Comparison of ENCODE assay signal across 8 cellular contexts in genomic region chr1:211889307-211890090, GRCh38. TPM values are rescaled to one million over a fixed set of nuclear protein-coding genes. Genes with fewer than 3 reads are reported as not detected.
DNase-seq lines count a peak whose midpoint lies in the region; ATAC-seq and TF ChIP-seq lines count a peak whose summit lies in the region.
"Not testable (repeated sequence)": the region's sequence is repeated elsewhere in the genome, so short reads cannot be mapped to it uniquely, and the experiment has no call there.

No MANE protein-coding gene starts in this region.

- H3K4ac ChIP-seq in H9 (ENCODE audit: low read depth, low read length); trophoblast cell (ENCODE audit: low read depth, low read length): not testable (repeated sequence)

- H2BK5ac ChIP-seq in H9 (ENCODE audit: insufficient read length, low read length); trophoblast cell (ENCODE audit: low read depth, low read length, poor library complexity): not testable (repeated sequence)

- not testable (repeated sequence) for BruUV-seq in A673 (replicated peaks; lab: Mats Ljungman, UMichigan)

- not testable (repeated sequence) for H4K20me1 ChIP-seq in H9 (ENCODE audit: control insufficient read depth, insufficient read depth, insufficient read length)

- H3K23ac ChIP-seq in H9 (ENCODE audit: insufficient read length, low read depth, low read length); trophoblast cell (ENCODE audit: low read length): not testable (repeated sequence)

- H2BK20ac ChIP-seq in H9 (ENCODE audit: low read depth, low read length, poor library complexity, severe bottlenecking), result not testable (repeated sequence)

- H3T11ph ChIP-seq in H9 (ENCODE audit: low read length), result not testable (repeated sequence)

- not testable (repeated sequence) for H3K9me3 ChIP-seq in A673 (ENCODE audit: low read depth, low read length, poor library complexity, severe bottlenecking); H9 (ENCODE audit: control insufficient read depth, low read depth, low read length); SJSA1 (replicated peaks); cardiac muscle cell (ENCODE audit: low read depth); iPS-20b (ENCODE audit: insufficient read depth, low read depth, low read length); trophoblast cell (ENCODE audit: insufficient read depth, low read depth, low read length)

- H3K4me1 Mint-ChIP-seq in H9 (peaks cover 2 to 11% of the 10 kb centered on the region in 2 experiments), chondrocyte (ENCODE audit: low read depth) (peaks cover 14% of the 10 kb centered on the region)
- H3K4me1 Mint-ChIP-seq in naive thymus-derived CD8-positive, alpha-beta T cell, result not testable (repeated sequence)

- peak overlapping the region; percentile 40; the same call in 1 of the 2 replicates for H3K14ac ChIP-seq in H9 (ENCODE audit: insufficient read depth, low read length)
- not testable (repeated sequence) for H3K14ac ChIP-seq in trophoblast cell (ENCODE audit: low read length)

- not testable (repeated sequence) for H2BK15ac ChIP-seq in H9 (ENCODE audit: low read depth, low read length)

- not testable (repeated sequence) for ATAC-seq in naive thymus-derived CD8-positive, alpha-beta T cell

- peak overlapping the region; percentile 67 for H3K4me2 ChIP-seq in H9 (ENCODE audit: insufficient read depth, insufficient read length, low read length)
- peak overlapping the region; percentile 59 for H3K4me2 ChIP-seq in trophoblast cell (ENCODE audit: low read length)

- CTCF ChIA-PET in A673 (lab: Charles Lee), result interaction anchor here (0.7 kb wide), 1 partner anchor 17 kb away, joined by 3 read pairs; no protein-coding TSS in a partner anchor

- H3K23me2 ChIP-seq in H9 (ENCODE audit: insufficient read length, low read depth, low read length, poor library complexity, severe bottlenecking), result not testable (repeated sequence)

- not testable (repeated sequence) for H2AK5ac ChIP-seq in H9 (ENCODE audit: insufficient read length, low read length); trophoblast cell (ENCODE audit: low read length)

- H3K79me1 ChIP-seq in H9 (ENCODE audit: insufficient read depth, low read depth, low read length, poor library complexity, severe bottlenecking); trophoblast cell (ENCODE audit: low read length): not testable (repeated sequence)

- H3K4me3 ChIP-seq in A673 (ENCODE audit: low read depth, low read length, poor library complexity, severe bottlenecking), result peak overlapping the region; percentile 38
- H3K4me3 ChIP-seq in SJSA1, result peak overlapping the region; percentile 19
- peak overlapping the region; percentile 33 for H3K4me3 ChIP-seq in cardiac muscle cell
- peak overlapping the region; percentile 52; the same call in 1 of the 2 replicates for H3K4me3 ChIP-seq in iPS-20b (ENCODE audit: low read length)
- peak overlapping the region; percentile 68 for H3K4me3 ChIP-seq in trophoblast cell (ENCODE audit: low read depth, low read length)

- H3K4me1 ChIP-seq in A673 (ENCODE audit: insufficient read depth, low read length, poor library complexity, severe bottlenecking); H9 (ENCODE audit: insufficient read depth, low read length); SJSA1 (replicated peaks); cardiac muscle cell (ENCODE audit: low read depth); iPS-20b (ENCODE audit: insufficient read depth, low read length); trophoblast cell (ENCODE audit: control insufficient read depth in 1 of 2, insufficient read depth in 2 of 2, low read length in 2 of 2): not testable (repeated sequence)

- not testable (repeated sequence) for H3K27ac Mint-ChIP-seq in H9; chondrocyte (ENCODE audit: unreplicated experiment)
- peak overlapping the region in 3 of 10 donors; percentile 29 to 88 (median 88) for H3K27ac Mint-ChIP-seq in naive thymus-derived CD8-positive, alpha-beta T cell

- not testable (repeated sequence) for H2BK12ac ChIP-seq in H9 (ENCODE audit: insufficient read length, low read depth, low read length); trophoblast cell (ENCODE audit: low read length)

- not testable (repeated sequence) for H3K36me3 Mint-ChIP-seq in H9 (ENCODE audit: insufficient read depth in 1 of 3, low read depth in 3 of 3); chondrocyte (ENCODE audit: low read depth); naive thymus-derived CD8-positive, alpha-beta T cell

- peak overlapping the region; percentile 58 to 77 for H3K4me3 Mint-ChIP-seq in H9
- H3K4me3 Mint-ChIP-seq in chondrocyte (ENCODE audit: unreplicated experiment), result peak overlapping the region; percentile 74
- H3K4me3 Mint-ChIP-seq in naive thymus-derived CD8-positive, alpha-beta T cell, result peak overlapping the region in 8 of 10 donors; percentile 55 to 86 (median 72)

- not testable (repeated sequence) for H2BK120ac ChIP-seq in H9 (ENCODE audit: low read depth, low read length, poor library complexity, severe bottlenecking); trophoblast cell (ENCODE audit: insufficient read depth, low read length, poor library complexity)

- H4K8ac ChIP-seq in H9 (replicated peaks; ENCODE audit: insufficient read length, low read depth, low read length); trophoblast cell (ENCODE audit: low read depth, low read length): not testable (repeated sequence)

- H2AFZ ChIP-seq in H9 (ENCODE audit: low read length), result not testable (repeated sequence)
- peak overlapping the region; percentile 71 for H2AFZ ChIP-seq in trophoblast cell (ENCODE audit: insufficient read depth, low read length, poor library complexity)

- not testable (repeated sequence) for H3K56ac ChIP-seq in H9 (ENCODE audit: insufficient read length, low read depth, low read length)

- TF ChIP-seq CTCF in A673 (conservative IDR thresholded peaks at IDR 0.05; ENCODE audit: low read depth, low read length); cardiac muscle cell (IDR thresholded peaks at IDR 0.05; ENCODE audit: low read depth, low read length): not testable (repeated sequence)
- TF ChIP-seq CTCF in H9 (conservative IDR thresholded peaks at IDR 0.05) (peak; percentile 22; the same call in 2 of the 3 replicates), chondrocyte (IDR thresholded peaks at IDR 0.05) (peak; percentile 31)

- not testable (repeated sequence) for H3K18ac ChIP-seq in H9 (ENCODE audit: insufficient read length, low read depth, low read length); trophoblast cell (ENCODE audit: low read length)

- WGBS in H9 (ENCODE audit: extremely low coverage, insufficient read length, low lambda C conversion rate), result no CpG with 5 or more reads among the region's 50 CpGs
- no CpG with 5 or more reads among the region's 50 CpGs for WGBS in trophoblast cell (ENCODE audit: extremely low coverage, insufficient coverage, insufficient read length)

- intact Hi-C loops in A673 (cut with micrococcal nuclease; ENCODE audit: unreplicated experiment), result not testable (repeated sequence)

- not testable (repeated sequence) for H4K5ac ChIP-seq in H9 (ENCODE audit: insufficient read length, low read depth, low read length)

- H3K27me3 ChIP-seq in A673 (replicated peaks; ENCODE audit: insufficient read depth, low read depth, low read length, poor library complexity); H9 (ENCODE audit: insufficient read depth, low read length); SJSA1 (replicated peaks); cardiac muscle cell; iPS-20b (ENCODE audit: insufficient read depth, low read length); trophoblast cell (ENCODE audit: insufficient read depth, low read length): not testable (repeated sequence)

- peaks cover 26% of the 10 kb centered on the region for H3K27me3 Mint-ChIP-seq in H9 (ENCODE audit: low read depth)
- not testable (repeated sequence) for H3K27me3 Mint-ChIP-seq in chondrocyte (ENCODE audit: low read depth); naive thymus-derived CD8-positive, alpha-beta T cell

- H3K9ac ChIP-seq in H9 (ENCODE audit: extremely low read depth, insufficient read length, low read length) (peak overlapping the region; percentile 40), iPS-20b (ENCODE audit: low read depth, low read length) (peak overlapping the region; percentile 48; the same call in 1 of the 2 replicates)
- not testable (repeated sequence) for H3K9ac ChIP-seq in trophoblast cell (ENCODE audit: low read length)

- H4K12ac ChIP-seq in trophoblast cell (ENCODE audit: low read depth, low read length), result not testable (repeated sequence)

- not testable (repeated sequence) for H3K36me3 ChIP-seq in A673 (ENCODE audit: insufficient read depth, low read length, poor library complexity, severe bottlenecking); SJSA1; cardiac muscle cell; iPS-20b (ENCODE audit: insufficient read depth, low read depth, low read length); trophoblast cell (ENCODE audit: control insufficient read depth in 1 of 2, insufficient read depth in 2 of 2, low read length in 2 of 2)

- not testable (repeated sequence) for H3K79me2 ChIP-seq in H9 (ENCODE audit: insufficient read depth, low read length); trophoblast cell (ENCODE audit: control insufficient read depth, insufficient read depth, low read length, poor library complexity)

- DNase-seq in A673 (ENCODE audit: low spot score), result peak; percentile 15
- peak; percentile 64 for DNase-seq in H9
- not testable (repeated sequence) for DNase-seq in SJSA1 (ENCODE audit: low read depth in 1 of 2, low spot score in 2 of 2); chondrocyte (ENCODE audit: low spot score)
- DNase-seq in cardiac muscle cell (ENCODE audit: low read depth in 1 of 2, low spot score in 1 of 2), result peak in 1 of 2 donors; percentile 28
- DNase-seq in naive thymus-derived CD8-positive, alpha-beta T cell, result peak in 2 of 10 donors; percentile 2 to 3
- peak in 1 of 2 donors; percentile 35 for DNase-seq in trophoblast cell

- H4K91ac ChIP-seq in H9 (ENCODE audit: insufficient read length, low read depth, low read length); trophoblast cell (ENCODE audit: low read depth, low read length): not testable (repeated sequence)

- POLR2A ChIA-PET in A673 (lab: Charles Lee; ENCODE audit: low non-redundant PET); naive thymus-derived CD8-positive, alpha-beta T cell (lab: Charles Lee): not testable (repeated sequence)

- H3K9me3 Mint-ChIP-seq in H9; chondrocyte (ENCODE audit: low read depth); naive thymus-derived CD8-positive, alpha-beta T cell: not testable (repeated sequence)

- not testable (repeated sequence) for H3K27ac ChIP-seq in A673 (ENCODE audit: low read depth, low read length, poor library complexity, severe bottlenecking); H9 (ENCODE audit: insufficient read length, low read depth, low read length); SJSA1; cardiac muscle cell; iPS-20b (ENCODE audit: low read length); trophoblast cell (ENCODE audit: low read depth, low read length)

RNA-seq across cellular contexts. Expression of gene LPGAT1, which starts 58.9 kb away (rescaled TPM):
- total RNA-seq in A673 (2021), result 34.4 and 37.5 TPM in 2 replicates
- 12.2 and 17.4 TPM in 2 replicates for total RNA-seq in H9 (2021)
- total RNA-seq in SJSA1 (2014; rRNA removed; shearing (Covaris generic)), result 55.2 and 80.5 TPM in 2 replicates
- total RNA-seq in chondrocyte, result 50.7 to 60.1 TPM (median 59.1 TPM) in 3 replicates
- 22.9 and 53.0 TPM in 2 replicates for total RNA-seq in cardiac muscle cell
- 18.3 and 18.5 TPM in 2 replicates for polyA plus RNA-seq in cardiac muscle cell
- 10 to 100 TPM; 15.7 to 21.0 TPM for total RNA-seq in naive thymus-derived CD8-positive, alpha-beta T cell
- 10 to 100 TPM in 1 of 3 donors, 1 to 10 TPM in 2; 6.1 to 16.2 (median 8.6) TPM for polyA plus RNA-seq in naive thymus-derived CD8-positive, alpha-beta T cell
- polyA plus RNA-seq in trophoblast cell (2013), result 8.9 and 9.9 TPM in 2 replicates
